In genomic region chr7:106109521-106110237, GRCh38 we compare ENCODE assay signal across 11 cellular contexts. TPM values are rescaled to one million over a fixed set of nuclear protein-coding genes. Genes with fewer than 3 reads are reported as not detected.
DNase-seq lines count a peak whose midpoint lies in the region; ATAC-seq and TF ChIP-seq lines count a peak whose summit lies in the region.
"Had no signal": no experiment of that assay in that cellular context is flagged by ENCODE, and none has a peak within 500 bp of the region (broad histone marks: within the 10 kb centered on the region; RNA-seq: fewer than 3 reads in every experiment).

No MANE protein-coding gene starts in this region.

- WGBS in IMR-90 (ENCODE audit: extremely low coverage in 2 of 2, insufficient read length in 1 of 2), 2 experiments, result 93 to 100% methylated on average over 1 to 2 of the region's 6 CpGs
- WGBS in tibial nerve, 2 donors, result 86 to 88% methylated on average over 6 of the region's 6 CpGs

- no peak overlapping the region for H2BK120ac ChIP-seq in IMR-90 (ENCODE audit: low read depth, low read length)

- no peak overlapping the region for H3K56ac ChIP-seq in IMR-90 (ENCODE audit: extremely low read depth, insufficient read depth, low read length)

- peak overlapping the region; percentile 14 to 64 (median 49) for H3K4me3 Mint-ChIP-seq in CD4-positive, alpha-beta memory T cell
- H3K4me3 Mint-ChIP-seq in effector memory CD8-positive, alpha-beta T cell, result peak overlapping the region; percentile 84 to 91
- H3K4me3 Mint-ChIP-seq in osteocyte (ENCODE audit: unreplicated experiment), result peak overlapping the region; percentile 61

- peak overlapping the region; percentile 52; the same call in 1 of the 2 replicates for H3K23ac ChIP-seq in IMR-90 (ENCODE audit: low read depth, low read length)

- H4K5ac ChIP-seq in IMR-90 (ENCODE audit: low read depth, low read length), result no peak overlapping the region

- no peak overlapping the region for H4K91ac ChIP-seq in IMR-90 (ENCODE audit: insufficient read depth, low read depth, low read length)

- no peak for TF ChIP-seq RAD21 in IMR-90 (IDR thresholded peaks at IDR 0.05; ENCODE audit: low read length)

- H3K4me1 ChIP-seq in CD4-positive, alpha-beta memory T cell (ENCODE audit: insufficient read depth, low read length), result peaks cover 53% of the 10 kb centered on the region
- H3K4me1 ChIP-seq in IMR-90 (ENCODE audit: control insufficient read depth, insufficient read depth, low read length) (peaks cover 2% of the 10 kb centered on the region; the same call in 1 of the 2 replicates), tibial nerve (peaks cover 0 to 59% (median 27%) of the 10 kb centered on the region in 4 donors)

- CTCF ChIA-PET in CD4-positive, alpha-beta memory T cell (lab: Charles Lee; ENCODE audit: partially characterized antibody), result interaction anchor here (3.4 to 4.5 kb wide), 2 partner anchors 38 to 45 kb away, joined by 9 to 25 read pairs; no protein-coding TSS in a partner anchor
- CTCF ChIA-PET in IMR-90 (lab: Yijun Ruan, JAX), result no interaction called here

- dilution Hi-C loops in IMR-90 (cut with HindIII; ENCODE audit: low sequenced_read_pairs, unreplicated experiment), result no loop called here

- intact Hi-C loops in CD4-positive, alpha-beta memory T cell (cut with micrococcal nuclease), result loop anchor here (2.0 to 10.0 kb wide), 8 partner anchors 53 to 1165 kb away; partner anchors contain the start of genes ATXN7L1, CCDC71L, HBP1 and RINT1
- intact Hi-C loops in IMR-90 (cut with micrococcal nuclease), result loop anchor here (5.0 kb wide), 2 partner anchors 42 to 43 kb away; no protein-coding TSS in a partner anchor

- H4K8ac ChIP-seq in IMR-90 (ENCODE audit: low read depth in 2 of 2, low read length in 2 of 2), result no peak overlapping the region

- H3K4me3 ChIP-seq in CD4-positive, alpha-beta memory T cell (ENCODE audit: low read length in 2 of 2), result no peak overlapping the region
- H3K4me3 ChIP-seq in IMR-90 (ENCODE audit: insufficient read depth, low read depth, low read length), result no peak overlapping the region
- peak overlapping the region in 1 of 4 donors; percentile 76 for H3K4me3 ChIP-seq in tibial nerve

- H3K36me3 ChIP-seq in CD4-positive, alpha-beta memory T cell (ENCODE audit: insufficient read depth, low read length), result no peaks in the 10 kb centered on the region
- H3K36me3 ChIP-seq in IMR-90 (ENCODE audit: control insufficient read depth, insufficient read depth, low read length), result no peaks in the 10 kb centered on the region
- H3K36me3 ChIP-seq in tibial nerve, result no peaks in the 10 kb centered on the region

- H4K20me1 ChIP-seq in IMR-90 (ENCODE audit: insufficient read depth, low read length), result peaks cover 42% of the 10 kb centered on the region

- peaks cover 48 to 73% (median 60%) of the 10 kb centered on the region in 4 donors for H3K4me1 Mint-ChIP-seq in CD4-positive, alpha-beta memory T cell
- peaks cover 27 to 55% of the 10 kb centered on the region in 2 donors for H3K4me1 Mint-ChIP-seq in effector memory CD8-positive, alpha-beta T cell (ENCODE audit: low read depth in 2 of 2)
- peaks cover 43% of the 10 kb centered on the region for H3K4me1 Mint-ChIP-seq in osteocyte (ENCODE audit: unreplicated experiment)

- POLR2A ChIA-PET in CD4-positive, alpha-beta memory T cell (lab: Charles Lee; ENCODE audit: partially characterized antibody), result interaction anchor here (2.3 to 5.2 kb wide), 3 partner anchors 13 to 87 kb away, joined by 10 to 142 read pairs (median 24); no protein-coding TSS in a partner anchor
- POLR2A ChIA-PET in IMR-90 (lab: Charles Lee; ENCODE audit: unreplicated experiment), result no interaction called here

- BruUV-seq in IMR-90 (replicated peaks; lab: Mats Ljungman, UMichigan), result no TSS peak

- H2BK15ac ChIP-seq in IMR-90 (ENCODE audit: low read depth, low read length), result no peak overlapping the region

- peaks cover 9% of the 10 kb centered on the region for H3K9me1 ChIP-seq in IMR-90 (ENCODE audit: insufficient read depth, low read length)

- H2BK20ac ChIP-seq in IMR-90 (ENCODE audit: low read depth, low read length), result no peak overlapping the region

- in situ Hi-C loops in IMR-90 (cut with MboI; ENCODE audit: low sequenced_read_pairs), result no loop called here

- peak overlapping the region; percentile 98 for H3K4me2 ChIP-seq in IMR-90 (ENCODE audit: low read depth, low read length)

- DNase-seq in CD4-positive, alpha-beta memory T cell, result no peak
- DNase-seq in IMR-90 (no peak), osteocyte (ENCODE audit: extremely low spot score, unreplicated experiment) (no peak), NOMO-1 treated with dmso at 0.1 percent for 144 hours (lab: John Stamatoyannopoulos, UW; ENCODE audit: unreplicated experiment) (no peak), NCI-H524 treated with DMSO at 0.1 percent for 48 hours (lab: John Stamatoyannopoulos, UW) (no peak), dedifferentiated amniotic fluid mesenchymal stem cell (ENCODE audit: extremely low spot score) (no peak), tibial nerve (ENCODE audit: low spot score in 2 of 2) (no peak)
- no peak for DNase-seq in effector memory CD8-positive, alpha-beta T cell
- DNase-seq: activated CD4-positive, alpha-beta T cell treated with anti-CD3 and anti-CD28 coated beads for 48 hours; left ventricle myocardium superior; NCI-H774 had no signal

- no peak overlapping the region for H2AFZ ChIP-seq in IMR-90 (replicated peaks; ENCODE audit: low read length, poor library complexity)

- TF ChIP-seq EP300 in tibial nerve (IDR thresholded peaks at IDR 0.05), result no peak

- no peak overlapping the region for H3K18ac ChIP-seq in IMR-90 (ENCODE audit: low read depth, low read length)

- no peaks in the 10 kb centered on the region for H3K9me3 Mint-ChIP-seq in CD4-positive, alpha-beta memory T cell
- no peaks in the 10 kb centered on the region for H3K9me3 Mint-ChIP-seq in effector memory CD8-positive, alpha-beta T cell
- H3K9me3 Mint-ChIP-seq in osteocyte (ENCODE audit: unreplicated experiment), result no peaks in the 10 kb centered on the region

- no peak overlapping the region for H2BK5ac ChIP-seq in IMR-90 (ENCODE audit: low read depth, low read length, poor library complexity, severe bottlenecking)

- no peak for TF ChIP-seq CTCF in IMR-90 (conservative IDR thresholded peaks at IDR 0.05; ENCODE audit: low read depth, low read length)
- no peak for TF ChIP-seq CTCF in osteocyte (IDR thresholded peaks at IDR 0.05)
- no peak for TF ChIP-seq CTCF in tibial nerve (IDR thresholded peaks at IDR 0.05)

- H3K9me3 ChIP-seq in CD4-positive, alpha-beta memory T cell (ENCODE audit: control insufficient read depth in 1 of 2, low read length in 2 of 2), result no peaks in the 10 kb centered on the region
- H3K9me3 ChIP-seq in IMR-90 (ENCODE audit: control insufficient read depth, insufficient read depth, low read length) (no peaks in the 10 kb centered on the region), tibial nerve (no peaks in the 10 kb centered on the region)

- peaks cover 0 to 6% of the 10 kb centered on the region in 2 donors for H3K36me3 Mint-ChIP-seq in CD4-positive, alpha-beta memory T cell
- peaks cover 31% of the 10 kb centered on the region for H3K36me3 Mint-ChIP-seq in effector memory CD8-positive, alpha-beta T cell (ENCODE audit: insufficient read depth)
- peaks cover 3% of the 10 kb centered on the region for H3K36me3 Mint-ChIP-seq in osteocyte (ENCODE audit: unreplicated experiment)

- ATAC-seq in IMR-90 (ENCODE audit: low read depth), result no peak
- no peak for ATAC-seq in effector memory CD8-positive, alpha-beta T cell (replicated peaks)
- ATAC-seq: left ventricle myocardium superior had no signal

- no peak overlapping the region for H2AK5ac ChIP-seq in IMR-90 (ENCODE audit: low read depth, low read length)

- peaks cover 18 to 47% of the 10 kb centered on the region in 2 experiments for H3K79me1 ChIP-seq in IMR-90 (ENCODE audit: low read depth in 1 of 2, low read length in 2 of 2)

- no peak overlapping the region for H2AK9ac ChIP-seq in IMR-90 (replicated peaks; ENCODE audit: low read depth, low read length, poor library complexity)

- no peaks in the 10 kb centered on the region for H3K27me3 Mint-ChIP-seq in CD4-positive, alpha-beta memory T cell
- H3K27me3 Mint-ChIP-seq in effector memory CD8-positive, alpha-beta T cell, result no peaks in the 10 kb centered on the region
- H3K27me3 Mint-ChIP-seq in osteocyte (ENCODE audit: unreplicated experiment), result no peaks in the 10 kb centered on the region

- H3K27ac Mint-ChIP-seq in CD4-positive, alpha-beta memory T cell, result peak overlapping the region; percentile 48 to 90 (median 76)
- peak overlapping the region in 1 of 2 donors; percentile 62 for H3K27ac Mint-ChIP-seq in effector memory CD8-positive, alpha-beta T cell
- no peak overlapping the region for H3K27ac Mint-ChIP-seq in osteocyte (ENCODE audit: unreplicated experiment)

- H3K14ac ChIP-seq in IMR-90 (replicated peaks; ENCODE audit: low read depth, low read length), result no peak overlapping the region

- TF ChIP-seq POLR2A in IMR-90 (IDR thresholded peaks at IDR 0.05; ENCODE audit: low read depth, low read length) (no peak), tibial nerve (IDR thresholded peaks at IDR 0.05) (no peak)

- peak overlapping the region; percentile 18 for H3K27ac ChIP-seq in CD4-positive, alpha-beta memory T cell (ENCODE audit: low read depth, low read length)
- no peak overlapping the region for H3K27ac ChIP-seq in IMR-90 (ENCODE audit: insufficient read depth, low read length)
- H3K27ac ChIP-seq in tibial nerve, result peak overlapping the region in 1 of 4 donors; percentile 100

- H3K27me3 ChIP-seq in CD4-positive, alpha-beta memory T cell (ENCODE audit: insufficient read depth, low read length), result no peaks in the 10 kb centered on the region
- H3K27me3 ChIP-seq in IMR-90 (ENCODE audit: control insufficient read depth, insufficient read depth, low read length), result no peaks in the 10 kb centered on the region
- H3K27me3 ChIP-seq in tibial nerve, result no peaks in the 10 kb centered on the region

- H3K4ac ChIP-seq in IMR-90 (ENCODE audit: low read depth, low read length), result no peak overlapping the region

- H3K9ac ChIP-seq in IMR-90 (ENCODE audit: low read depth, low read length), result no peak overlapping the region

TF ChIP-seq in IMR-90, 13 proteins besides CTCF, POLR2A, EP300 and RAD21 (continues in another document):
- no peak for TF ChIP-seq CHD1 (IDR thresholded peaks at IDR 0.05; ENCODE audit: low read depth, low read length)
- TF ChIP-seq RCOR1 (IDR thresholded peaks at IDR 0.05; ENCODE audit: insufficient replicate concordance, low read length), result no peak
- no peak for TF ChIP-seq MAZ (IDR thresholded peaks at IDR 0.05; ENCODE audit: borderline replicate concordance, low read depth, low read length)
- TF ChIP-seq FOS (IDR thresholded peaks at IDR 0.05; ENCODE audit: low read depth, low read length), result no peak
- no peak for TF ChIP-seq BHLHE40 (IDR thresholded peaks at IDR 0.05; ENCODE audit: low read depth, low read length)

RNA-seq across cellular contexts. Expression of gene SYPL1, which starts 2.4 kb away (rescaled TPM):
- 10 to 100 TPM; 46.9 to 47.9 TPM for total RNA-seq in CD4-positive, alpha-beta memory T cell
- 10 to 100 TPM; 75.5 to 78.3 TPM for polyA plus RNA-seq in CD4-positive, alpha-beta memory T cell
- total RNA-seq in IMR-90 (2012; rRNA removed) (19.0 and 35.6 TPM in 2 replicates), osteocyte (80.9 and 85.4 TPM in 2 replicates), tibial nerve (10 to 100 TPM; 69.6 to 79.5 (median 71.5) TPM)
- 33.0 and 45.0 TPM in 2 replicates for polyA plus RNA-seq in IMR-90 (2012; rRNA removed)
- polyA plus RNA-seq in IMR-90 (2012; cell fraction: cytosol; rRNA removed), result 9.6 and 15.2 TPM in 2 replicates
- polyA plus RNA-seq in IMR-90 (2012; cell fraction: nucleus; rRNA removed; ENCODE audit: low replicate concordance), result 1.5 and 12.0 TPM in 2 replicates
